Comparison of ENCODE assay signal across 1 cellular context in the genomic region with DNA sequence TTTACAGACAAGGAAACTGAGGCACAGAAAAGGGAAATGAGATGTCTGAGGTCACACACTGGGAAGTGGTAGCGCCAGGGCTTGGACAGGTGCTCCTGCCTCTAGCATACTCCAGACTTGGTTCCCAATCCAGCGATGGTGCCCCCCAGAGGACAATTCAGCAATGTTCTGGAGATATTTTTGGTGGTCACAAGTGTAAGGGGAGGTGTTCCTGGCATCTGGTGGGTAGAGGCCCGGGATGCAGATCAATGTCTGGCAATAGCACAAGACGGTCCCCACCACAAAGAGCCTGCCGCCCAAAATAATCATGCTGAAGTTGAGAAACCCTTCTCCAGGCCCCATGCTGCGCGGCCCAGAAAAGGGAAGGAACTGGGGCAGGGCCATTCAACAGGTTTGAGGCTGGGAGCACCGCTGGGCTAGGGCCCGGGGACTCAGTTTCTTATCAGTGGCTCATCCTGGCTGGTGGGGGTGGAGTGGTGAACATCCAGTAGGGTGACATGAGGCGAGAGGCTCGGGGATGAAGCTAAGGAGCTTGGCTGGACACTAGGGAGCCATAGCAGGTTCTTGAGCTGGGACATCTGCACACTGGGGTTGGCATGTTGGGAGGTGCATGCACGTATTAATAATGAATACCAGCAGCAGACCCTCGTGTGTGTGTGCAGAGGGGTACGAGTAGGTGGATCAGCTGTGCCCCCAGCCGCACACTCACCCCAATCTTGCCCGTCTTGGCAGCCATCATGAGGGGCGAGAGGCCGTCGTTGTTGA.
TF ChIP-seq lines count a peak whose summit lies in the region.

No MANE protein-coding gene starts in this region.

TF ChIP-seq in endothelial cell of umbilical vein, 7 proteins besides CTCF, POLR2A, EP300 and RAD21 (continued from another document):
- no peak for TF ChIP-seq POLR2AphosphoS5 (IDR thresholded peaks at IDR 0.05; ENCODE audit: insufficient read depth, low read depth, low read length)
- TF ChIP-seq JUN (IDR thresholded peaks at IDR 0.05; ENCODE audit: borderline replicate concordance, insufficient read depth, insufficient read length, low read depth) = no peak
TF ChIP-seq in endothelial cell of umbilical vein: peak in this region for 0.
